ENCODE assay signal across 8 cellular contexts in genomic region chr6:72620866-72621242, GRCh38. TPM values are rescaled to one million over a fixed set of nuclear protein-coding genes. Genes with fewer than 3 reads are reported as not detected.
DNase-seq lines count a peak whose midpoint lies in the region; ATAC-seq, FAIRE-seq and TF ChIP-seq lines count a peak whose summit lies in the region.

No MANE protein-coding gene starts in this region.

- peak overlapping the region in 1 of 2 experiments; percentile 2 for H3K18ac ChIP-seq in mesenchymal stem cell (ENCODE audit: low read depth in 1 of 2, low read length in 2 of 2)

- no peak for FAIRE-seq in H54 (lab: Jason Lieb, UNC)

- H3K27ac ChIP-seq in mesenchymal stem cell (ENCODE audit: low read length, poor library complexity, severe bottlenecking) (no peak overlapping the region), thoracic aorta (peak overlapping the region; percentile 78 to 79)

- peak; percentile 5 for ATAC-seq in thoracic aorta (ENCODE audit: insufficient number of reproducible peaks, low FRiP score, low read depth)

- no peak for TF ChIP-seq POLR2A in H54 (IDR thresholded peaks at IDR 0.05; ENCODE audit: low read depth, low read length)

- H3K4me3 ChIP-seq in adipocyte (ENCODE audit: low read length) (peak overlapping the region; percentile 72), mesenchymal stem cell (ENCODE audit: insufficient read depth in 1 of 2, low read depth in 1 of 2, low read length in 2 of 2) (peak overlapping the region in 1 of 2 experiments; percentile 72), thoracic aorta (peak overlapping the region; percentile 87)

- no peaks in the 10 kb centered on the region for H3K36me3 ChIP-seq in adipocyte (ENCODE audit: control insufficient read depth, insufficient read depth, low read length, severe bottlenecking)
- no peaks in the 10 kb centered on the region for H3K36me3 ChIP-seq in mesenchymal stem cell (ENCODE audit: control insufficient read depth in 1 of 2, insufficient read depth in 2 of 2, low read depth in 1 of 2, low read length in 2 of 2)
- no peaks in the 10 kb centered on the region for H3K36me3 ChIP-seq in thoracic aorta

- H2BK12ac ChIP-seq in mesenchymal stem cell (ENCODE audit: low read length in 2 of 2) = no peak overlapping the region

- no peak overlapping the region for H4K8ac ChIP-seq in mesenchymal stem cell (ENCODE audit: low read length)

- no peak overlapping the region for H2BK5ac ChIP-seq in mesenchymal stem cell (ENCODE audit: low read depth, low read length, poor library complexity, severe bottlenecking)

- H3K9me3 ChIP-seq in adipocyte (ENCODE audit: control insufficient read depth, low read length) (no peaks in the 10 kb centered on the region), mesenchymal stem cell (ENCODE audit: control insufficient read depth, low read length) (no peaks in the 10 kb centered on the region), thoracic aorta (no peaks in the 10 kb centered on the region)

- no peak overlapping the region for H3K23ac ChIP-seq in mesenchymal stem cell (ENCODE audit: low read length in 2 of 2)

- H2BK15ac ChIP-seq in mesenchymal stem cell (ENCODE audit: low read depth, poor library complexity, severe bottlenecking) = no peak overlapping the region

- H3K4me1 ChIP-seq in adipocyte (ENCODE audit: control insufficient read depth, insufficient read depth, low read length) = peaks cover 26% of the 10 kb centered on the region
- H3K4me1 ChIP-seq in mesenchymal stem cell (ENCODE audit: control insufficient read depth, insufficient read depth, low read depth, low read length) = peaks cover 27% of the 10 kb centered on the region
- H3K4me1 ChIP-seq in thoracic aorta (ENCODE audit: control insufficient read depth in 1 of 2, low read depth in 2 of 2) = peaks cover 15 to 24% of the 10 kb centered on the region in 2 donors

- H3K79me1 ChIP-seq in mesenchymal stem cell (replicated peaks; ENCODE audit: low read length, poor library complexity, severe bottlenecking) = no peaks in the 10 kb centered on the region

- WGBS in mesenchymal stem cell = 19% methylated on average over 15 of the region's 17 CpGs

- H3K4ac ChIP-seq in mesenchymal stem cell (ENCODE audit: low read depth in 1 of 2, low read length in 2 of 2) = no peak overlapping the region

- DNase-seq in NCI-H526 treated with DMSO at 0.1 percent for 48 hours (lab: John Stamatoyannopoulos, UW) (peak; percentile 18), NCI-H526 (lab: John Stamatoyannopoulos, UW) (no peak), adipocyte (ENCODE audit: low read depth) (no peak), mesenchymal stem cell (peak; percentile 7), thoracic aorta (ENCODE audit: low spot score) (no peak), H54 (ENCODE audit: insufficient read length, low spot score) (no peak), dedifferentiated amniotic fluid mesenchymal stem cell (ENCODE audit: extremely low spot score) (no peak), RKO (ENCODE audit: low spot score) (no peak)

- H2AK5ac ChIP-seq in mesenchymal stem cell (ENCODE audit: low read length, severe bottlenecking) = no peak overlapping the region

- no peak overlapping the region for H2AFZ ChIP-seq in mesenchymal stem cell (ENCODE audit: low read depth, low read length)

- H3K9ac ChIP-seq in adipocyte (ENCODE audit: low read length) = no peak overlapping the region
- no peak overlapping the region for H3K9ac ChIP-seq in mesenchymal stem cell (ENCODE audit: low read length)

- no peak overlapping the region for H2BK120ac ChIP-seq in mesenchymal stem cell (ENCODE audit: low read depth, low read length)

- H4K91ac ChIP-seq in mesenchymal stem cell (ENCODE audit: low read length) = no peak overlapping the region

- no peak overlapping the region for H3K14ac ChIP-seq in mesenchymal stem cell (ENCODE audit: low read length in 2 of 2)

- H3K4me2 ChIP-seq in mesenchymal stem cell (ENCODE audit: low read length, poor library complexity, severe bottlenecking) = no peak overlapping the region

- H3K27me3 ChIP-seq in adipocyte (replicated peaks; ENCODE audit: control insufficient read depth, insufficient read depth, low read length) = peaks cover 50% of the 10 kb centered on the region
- H3K27me3 ChIP-seq in mesenchymal stem cell (ENCODE audit: control insufficient read depth in 1 of 2, insufficient read depth in 1 of 2, low read length in 2 of 2) = peaks cover 48 to 69% of the 10 kb centered on the region in 2 experiments
- no peaks in the 10 kb centered on the region for H3K27me3 ChIP-seq in thoracic aorta (replicated peaks; ENCODE audit: insufficient read depth)

- TF ChIP-seq CTCF in thoracic aorta (IDR thresholded peaks at IDR 0.05) = no peak

RNA-seq across cellular contexts. Expression of gene KCNQ5, which starts 1.0 kb away (rescaled TPM):
- 0.65 TPM for polyA plus RNA-seq in mesenchymal stem cell (2013, experiment 1 of 2)
- polyA plus RNA-seq in mesenchymal stem cell (2013, experiment 2 of 2) = 0.67 TPM
- total RNA-seq in thoracic aorta = 1 to 10 TPM; 7.3 to 8.5 TPM

Comparison
In these comparisons a context has a peak if more than half of its experiments do, and no peak if none do; other contexts are left out.
1. DNase-seq: peak in NCI-H526 treated with DMSO at 0.1 percent for 48 hours (single experiment) and mesenchymal stem cell (single experiment); none in NCI-H526 (0 of 2), adipocyte (single experiment), thoracic aorta (single experiment), H54 (single experiment), dedifferentiated amniotic fluid mesenchymal stem cell (single experiment) and RKO (single experiment).